In genomic region chr15:59792359-59792758, GRCh38 we compare ENCODE assay signal across 17 cellular contexts.
DNase-seq lines count a peak whose midpoint lies in the region; TF ChIP-seq lines count a peak whose summit lies in the region.
"Had no signal": no experiment of that assay in that cellular context is flagged by ENCODE, and none has a peak within 500 bp of the region (broad histone marks: within the 10 kb centered on the region; RNA-seq: fewer than 3 reads in every experiment).

No MANE protein-coding gene starts in this region.

- POLR2A ChIA-PET in activated CD4-positive, alpha-beta T cell treated with anti-CD3 and anti-CD28 coated beads, Interleukin-2, amount 10 ng/mL, durations not matched to agents 7 days and 5 days (lab: Charles Lee) = no interaction called here

- no peak overlapping the region for H3K27ac ChIP-seq in effector memory CD4-positive, alpha-beta T cell (ENCODE audit: insufficient read depth, low read length, poor library complexity, severe bottlenecking)
- H3K27ac ChIP-seq in right atrium auricular region = no peak overlapping the region
- H3K27ac ChIP-seq: neural progenitor cell, upper lobe of right lung had no signal

- H3K27me3 ChIP-seq in effector memory CD4-positive, alpha-beta T cell (replicated peaks; ENCODE audit: control insufficient read depth, insufficient read depth, low read length, poor library complexity, severe bottlenecking) = no peaks in the 10 kb centered on the region
- no peaks in the 10 kb centered on the region for H3K27me3 ChIP-seq in right atrium auricular region
- H3K27me3 ChIP-seq: neural progenitor cell had no signal

- H3K27me3 Mint-ChIP-seq in activated CD4-positive, alpha-beta T cell treated with anti-CD3 and anti-CD28 coated beads, Interleukin-2, amount 10 ng/mL, durations not matched to agents 7 days and 5 days = peaks cover 10% of the 10 kb centered on the region
- H3K27me3 Mint-ChIP-seq: stimulated activated naive CD8-positive, alpha-beta T cell treated with anti-CD3 and anti-CD28 coated beads, Interleukin-15, Interleukin-2, amounts not matched to agents 100 ng/mL and 50 ng/mL, for 24 hours had no signal

- peaks cover 39% of the 10 kb centered on the region for H3K4me1 ChIP-seq in effector memory CD4-positive, alpha-beta T cell (ENCODE audit: control insufficient read depth, insufficient read depth, low read length, poor library complexity, severe bottlenecking)
- H3K4me1 ChIP-seq in right atrium auricular region = no peaks in the 10 kb centered on the region
- H3K4me1 ChIP-seq: upper lobe of right lung had no signal

- no peaks in the 10 kb centered on the region for H3K9me3 ChIP-seq in effector memory CD4-positive, alpha-beta T cell (ENCODE audit: control insufficient read depth, low read length)
- no peaks in the 10 kb centered on the region for H3K9me3 ChIP-seq in right atrium auricular region
- H3K9me3 ChIP-seq: upper lobe of right lung had no signal

- DNase-seq in activated CD4-positive, alpha-beta T cell treated with anti-CD3 and anti-CD28 coated beads, Interleukin-2, amount 10 ng/mL, durations not matched to agents 7 days and 5 days = peak; percentile 27
- DNase-seq in activated CD4-positive, alpha-beta T cell treated with anti-CD3 and anti-CD28 coated beads, Interleukin-2, amount 50 U/mL, for 4 hours = no peak
- DNase-seq in Daoy (ENCODE audit: low read depth) (peak; percentile 8), T-helper 9 cell (peak; percentile 7), GOT3 (lab: John Stamatoyannopoulos, UW) (no peak), right atrium auricular region (ENCODE audit: low spot score) (no peak), NCI-H1105 treated with DMSO at 0.1 percent for 48 hours (lab: John Stamatoyannopoulos, UW) (no peak)
- DNase-seq in effector memory CD4-positive, alpha-beta T cell = peak in 2 of 3 donors; percentile 13 to 14
- DNase-seq: Kasumi-1; NCI-H1417; NCI-H2171; RPMI8226; stimulated activated CD4-positive, alpha-beta T cell treated with anti-CD3 and anti-CD28 coated beads, Interleukin-12 subunit alpha, Interleukin-12 subunit beta, amount 100 ng/mL, for 4 hours; upper lobe of right lung had no signal

- H3K4me3 ChIP-seq in effector memory CD4-positive, alpha-beta T cell (ENCODE audit: insufficient read depth, low read depth, low read length, poor library complexity, severe bottlenecking) = no peak overlapping the region
- H3K4me3 ChIP-seq in right atrium auricular region = no peak overlapping the region
- H3K4me3 ChIP-seq: neural progenitor cell, upper lobe of right lung had no signal

- CTCF ChIA-PET in activated CD4-positive, alpha-beta T cell treated with anti-CD3 and anti-CD28 coated beads, Interleukin-2, amount 10 ng/mL, durations not matched to agents 7 days and 5 days (lab: Charles Lee) = interaction anchor here (4.2 kb wide), 1 partner anchor 11 kb away, joined by 11 read pairs; no protein-coding TSS in a partner anchor

- peaks cover 42% of the 10 kb centered on the region for H3K4me1 Mint-ChIP-seq in activated CD4-positive, alpha-beta T cell treated with anti-CD3 and anti-CD28 coated beads, Interleukin-2, amount 10 ng/mL, durations not matched to agents 7 days and 5 days

- TF ChIP-seq CTCF in right atrium auricular region (IDR thresholded peaks at IDR 0.05) = no peak

- H3K27ac Mint-ChIP-seq in activated CD4-positive, alpha-beta T cell treated with anti-CD3 and anti-CD28 coated beads, Interleukin-2, amount 10 ng/mL, durations not matched to agents 7 days and 5 days = peak overlapping the region; percentile 75
- H3K27ac Mint-ChIP-seq: mesothelial cell of epicardium; neural progenitor cell; stimulated activated naive CD8-positive, alpha-beta T cell treated with anti-CD3 and anti-CD28 coated beads, Interleukin-15, Interleukin-2, amounts not matched to agents 100 ng/mL and 50 ng/mL, for 24 hours had no signal

- peaks cover 2% of the 10 kb centered on the region for H3K36me3 Mint-ChIP-seq in activated CD4-positive, alpha-beta T cell treated with anti-CD3 and anti-CD28 coated beads, Interleukin-2, amount 10 ng/mL, durations not matched to agents 7 days and 5 days (ENCODE audit: low read depth)
- H3K36me3 Mint-ChIP-seq: mesothelial cell of epicardium, neural progenitor cell had no signal

- no peaks in the 10 kb centered on the region for H3K36me3 ChIP-seq in effector memory CD4-positive, alpha-beta T cell (ENCODE audit: control insufficient read depth, insufficient read depth, low read length)
- H3K36me3 ChIP-seq in right atrium auricular region = no peaks in the 10 kb centered on the region
- H3K36me3 ChIP-seq: neural progenitor cell, upper lobe of right lung had no signal

- no peaks in the 10 kb centered on the region for H3K9me3 Mint-ChIP-seq in activated CD4-positive, alpha-beta T cell treated with anti-CD3 and anti-CD28 coated beads, Interleukin-2, amount 10 ng/mL, durations not matched to agents 7 days and 5 days
- H3K9me3 Mint-ChIP-seq: mesothelial cell of epicardium; neural progenitor cell; stimulated activated naive CD8-positive, alpha-beta T cell treated with anti-CD3 and anti-CD28 coated beads, Interleukin-15, Interleukin-2, amounts not matched to agents 100 ng/mL and 50 ng/mL, for 24 hours had no signal

- no peak overlapping the region for H3K4me3 Mint-ChIP-seq in activated CD4-positive, alpha-beta T cell treated with anti-CD3 and anti-CD28 coated beads, Interleukin-2, amount 10 ng/mL, durations not matched to agents 7 days and 5 days
- H3K4me3 Mint-ChIP-seq: mesothelial cell of epicardium; neural progenitor cell; stimulated activated naive CD8-positive, alpha-beta T cell treated with anti-CD3 and anti-CD28 coated beads, Interleukin-15, Interleukin-2, amounts not matched to agents 100 ng/mL and 50 ng/mL, for 24 hours had no signal

Comparison
In these comparisons a context has a peak if more than half of its experiments do, and no peak if none do; other contexts are left out.
1. DNase-seq: peak in activated CD4-positive, alpha-beta T cell treated with anti-CD3 and anti-CD28 coated beads, Interleukin-2, amount 10 ng/mL, durations not matched to agents 7 days and 5 days (single experiment), Daoy (single experiment), T-helper 9 cell (single experiment) and effector memory CD4-positive, alpha-beta T cell (2 of 3); none in activated CD4-positive, alpha-beta T cell treated with anti-CD3 and anti-CD28 coated beads, Interleukin-2, amount 50 U/mL, for 4 hours (0 of 2), GOT3 (single experiment), right atrium auricular region (single experiment) and NCI-H1105 treated with DMSO at 0.1 percent for 48 hours (single experiment).